Comparison of ENCODE assay signal across 9 cellular contexts in genomic region chr22:46122511-46122971, GRCh38. TPM values are rescaled to one million over a fixed set of nuclear protein-coding genes. Genes with fewer than 3 reads are reported as not detected.
A peak's percentile ranks its signal among the peaks of the same experiment; 100 is the strongest.
DNase-seq lines count a peak whose midpoint lies in the region; ATAC-seq and TF ChIP-seq lines count a peak whose summit lies in the region.
"Had no signal": no experiment of that assay in that cellular context is flagged by ENCODE, and none has a peak within 500 bp of the region (broad histone marks: within the 10 kb centered on the region; RNA-seq: fewer than 3 reads in every experiment).

No MANE protein-coding gene starts in this region.

- no peaks in the 10 kb centered on the region for H3K36me3 ChIP-seq in colonic mucosa
- H3K36me3 ChIP-seq in lower lobe of right lung, result no peaks in the 10 kb centered on the region

- intact Hi-C loops in colonic mucosa (cut with DNase I) (loop anchor here (2.0 to 10.0 kb wide), 2 partner anchors 122 to 192 kb away; no protein-coding TSS in a partner anchor), lower lobe of right lung (cut with DNase I) (loop anchor here (5.0 kb wide), 1 partner anchor 190 kb away; no protein-coding TSS in a partner anchor)

- no peaks in the 10 kb centered on the region for H3K9me3 ChIP-seq in colonic mucosa
- H3K9me3 ChIP-seq in lower lobe of right lung, result no peaks in the 10 kb centered on the region

- no peaks in the 10 kb centered on the region for H3K27me3 Mint-ChIP-seq in activated CD4-positive, alpha-beta T cell treated with anti-CD3 and anti-CD28 coated beads, Interleukin-2, amount 10 ng/mL, durations not matched to agents 7 days and 5 days
- H3K27me3 Mint-ChIP-seq: activated naive CD8-positive, alpha-beta T cell had no signal

- H3K27ac ChIP-seq in colonic mucosa (no peak overlapping the region), lower lobe of right lung (no peak overlapping the region)

- H3K9me3 Mint-ChIP-seq in activated CD4-positive, alpha-beta T cell treated with anti-CD3 and anti-CD28 coated beads, Interleukin-2, amount 10 ng/mL, durations not matched to agents 7 days and 5 days, result no peaks in the 10 kb centered on the region

- H3K4me1 Mint-ChIP-seq in activated CD4-positive, alpha-beta T cell treated with anti-CD3 and anti-CD28 coated beads, Interleukin-2, amount 10 ng/mL, durations not matched to agents 7 days and 5 days, result peaks cover 4% of the 10 kb centered on the region

- H3K4me3 ChIP-seq in colonic mucosa, result no peak overlapping the region
- H3K4me3 ChIP-seq in lower lobe of right lung, result no peak overlapping the region

- TF ChIP-seq CTCF in colonic mucosa (IDR thresholded peaks at IDR 0.05) (peak; percentile 87), lower lobe of right lung (IDR thresholded peaks at IDR 0.05) (peak; percentile 97)

- no peaks in the 10 kb centered on the region for H3K36me3 Mint-ChIP-seq in activated CD4-positive, alpha-beta T cell treated with anti-CD3 and anti-CD28 coated beads, Interleukin-2, amount 10 ng/mL, durations not matched to agents 7 days and 5 days (ENCODE audit: low read depth)
- H3K36me3 Mint-ChIP-seq: activated naive CD8-positive, alpha-beta T cell had no signal

- DNase-seq in GM03348 (ENCODE audit: low spot score) (peak; percentile 91), NCI-H128 (lab: John Stamatoyannopoulos, UW; ENCODE audit: unreplicated experiment) (peak; percentile 8), colonic mucosa (peak; percentile 82), lower lobe of right lung (peak; percentile 84), kidney glomerular epithelial cell (lab: John Stamatoyannopoulos, UW) (no peak), NCI-H1092 (lab: John Stamatoyannopoulos, UW) (no peak)
- peak; percentile 72 for DNase-seq in activated CD4-positive, alpha-beta T cell treated with anti-CD3 and anti-CD28 coated beads, Interleukin-2, amount 10 ng/mL, durations not matched to agents 7 days and 5 days
- peak; percentile 26 for DNase-seq in stimulated activated CD8-positive, alpha-beta memory T cell treated with anti-CD3 and anti-CD28 coated beads, Interleukin-12 subunit alpha, Interleukin-12 subunit beta, amount 100 ng/mL, for 4 hours (ENCODE audit: low read depth)

- no peak overlapping the region for H3K27ac Mint-ChIP-seq in activated CD4-positive, alpha-beta T cell treated with anti-CD3 and anti-CD28 coated beads, Interleukin-2, amount 10 ng/mL, durations not matched to agents 7 days and 5 days
- H3K27ac Mint-ChIP-seq: activated naive CD8-positive, alpha-beta T cell had no signal

- no peak overlapping the region for H3K4me3 Mint-ChIP-seq in activated CD4-positive, alpha-beta T cell treated with anti-CD3 and anti-CD28 coated beads, Interleukin-2, amount 10 ng/mL, durations not matched to agents 7 days and 5 days
- H3K4me3 Mint-ChIP-seq: activated naive CD8-positive, alpha-beta T cell had no signal

- H3K4me1 ChIP-seq in colonic mucosa (peaks cover 4% of the 10 kb centered on the region), lower lobe of right lung (peaks cover 4% of the 10 kb centered on the region)

- H3K27me3 ChIP-seq in colonic mucosa (no peaks in the 10 kb centered on the region), lower lobe of right lung (ENCODE audit: low read depth) (no peaks in the 10 kb centered on the region)

- POLR2A ChIA-PET in activated CD4-positive, alpha-beta T cell treated with anti-CD3 and anti-CD28 coated beads, Interleukin-2, amount 10 ng/mL, durations not matched to agents 7 days and 5 days (lab: Charles Lee), result no interaction called here

- H3K9ac ChIP-seq in colonic mucosa (ENCODE audit: low read depth in 2 of 2, low read length in 2 of 2), result no peak overlapping the region

- CTCF ChIA-PET in activated CD4-positive, alpha-beta T cell treated with anti-CD3 and anti-CD28 coated beads, Interleukin-2, amount 10 ng/mL, durations not matched to agents 7 days and 5 days (lab: Charles Lee), result interaction anchor here (0.6 to 2.3 kb wide), 14 partner anchors 9 to 639 kb away, joined by 3 to 21 read pairs (median 5); partner anchors contain the start of gene GTSE1

- peak; percentile 65 to 68 for ATAC-seq in lower lobe of right lung

RNA-seq across cellular contexts. Expression of gene PPARA, which starts 27.8 kb away (rescaled TPM):
- total RNA-seq in activated CD4-positive, alpha-beta T cell treated with anti-CD3 and anti-CD28 coated beads, Interleukin-2, amount 10 ng/mL, durations not matched to agents 7 days and 5 days, result 1 to 10 TPM; 9.5 to 9.7 TPM
- total RNA-seq in colonic mucosa, result 10 to 100 TPM; 59.8 to 74.8 TPM
- total RNA-seq in lower lobe of right lung, result 20.5 TPM

Comparison
In these comparisons a context has a peak if more than half of its experiments do, and no peak if none do; other contexts are left out.
1. DNase-seq: peak in GM03348 (single experiment), NCI-H128 (single experiment), activated CD4-positive, alpha-beta T cell treated with anti-CD3 and anti-CD28 coated beads, Interleukin-2, amount 10 ng/mL, durations not matched to agents 7 days and 5 days (single experiment), colonic mucosa (single experiment), lower lobe of right lung (single experiment) and stimulated activated CD8-positive, alpha-beta memory T cell treated with anti-CD3 and anti-CD28 coated beads, Interleukin-12 subunit alpha, Interleukin-12 subunit beta, amount 100 ng/mL, for 4 hours (single experiment); none in kidney glomerular epithelial cell (single experiment) and NCI-H1092 (single experiment).